1 cellular context compared by ENCODE assay signal in the genomic region with DNA sequence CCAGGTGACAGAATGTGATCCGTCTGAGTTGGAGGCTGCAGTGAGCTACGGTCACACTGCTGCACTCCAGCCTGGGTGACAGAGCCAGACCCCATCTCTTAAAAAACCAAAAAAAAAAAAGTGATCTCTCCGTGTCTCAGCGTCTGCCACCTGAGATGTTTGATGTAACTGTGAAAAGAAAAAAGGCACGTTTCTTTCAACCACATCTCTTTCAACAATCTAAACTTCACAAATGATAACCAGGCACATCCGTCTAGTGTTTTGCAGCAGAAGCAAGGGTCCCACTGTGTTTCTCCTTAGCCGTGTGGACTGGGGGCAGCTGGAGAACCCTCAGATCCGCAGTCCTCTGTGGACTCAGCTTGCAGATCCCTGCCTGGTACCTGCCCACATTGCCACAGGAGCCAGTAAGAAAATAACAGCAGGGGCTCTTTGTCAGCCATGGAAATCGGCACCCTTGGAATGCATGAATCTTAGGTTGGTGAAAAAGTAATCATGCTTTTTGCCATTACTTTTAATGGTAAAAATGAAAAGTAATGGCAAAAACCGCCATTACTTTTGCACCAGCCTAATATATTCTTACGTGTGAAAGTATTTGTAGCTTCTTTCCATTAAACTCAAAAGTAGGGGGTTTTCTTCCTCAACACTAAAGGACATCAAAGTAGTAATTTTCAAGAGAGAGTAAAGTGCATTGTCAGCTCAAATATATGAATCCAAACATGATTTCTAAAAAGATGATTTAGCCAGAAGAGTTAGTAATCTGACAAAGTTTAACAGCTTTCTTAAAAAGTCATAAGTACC.
TF ChIP-seq lines count a peak whose summit lies in the region.

No MANE protein-coding gene starts in this region.

TF ChIP-seq in K562, 482 proteins besides CTCF, POLR2A, EP300 and RAD21 (continued from another document):
- TF ChIP-seq SP2 (IDR thresholded peaks at IDR 0.05; ENCODE audit: extremely low read depth, low read depth, low read length, poor library complexity, severe bottlenecking) (no peak), MAFG (tag; conservative IDR thresholded peaks at IDR 0.05) (0 out of 2 replicates have a peak, but pooled peaks have one; percentile 34), NR2C1 (IDR thresholded peaks at IDR 0.05) (no peak), NR2C1 (tag; IDR thresholded peaks at IDR 0.05) (no peak), ZSCAN32 (CRISPR knock-in tag; IDR thresholded peaks at IDR 0.05) (no peak), ZNF584 (CRISPR knock-in tag; IDR thresholded peaks at IDR 0.05; ENCODE audit: low read depth) (no peak), NFYB (IDR thresholded peaks at IDR 0.05; ENCODE audit: extremely low read depth, insufficient read length) (no peak), ZNF766 (CRISPR knock-in tag; conservative IDR thresholded peaks at IDR 0.05) (no peak), ZNF316 (IDR thresholded peaks at IDR 0.05) (peak; percentile 59; the same call in 1 of the 2 replicates), MAFK (IDR thresholded peaks at IDR 0.05; ENCODE audit: low read length) (peak; percentile 20; the same call in 1 of the 2 replicates), BCOR (IDR thresholded peaks at IDR 0.05) (no peak)
- TF ChIP-seq, protein P1, sequence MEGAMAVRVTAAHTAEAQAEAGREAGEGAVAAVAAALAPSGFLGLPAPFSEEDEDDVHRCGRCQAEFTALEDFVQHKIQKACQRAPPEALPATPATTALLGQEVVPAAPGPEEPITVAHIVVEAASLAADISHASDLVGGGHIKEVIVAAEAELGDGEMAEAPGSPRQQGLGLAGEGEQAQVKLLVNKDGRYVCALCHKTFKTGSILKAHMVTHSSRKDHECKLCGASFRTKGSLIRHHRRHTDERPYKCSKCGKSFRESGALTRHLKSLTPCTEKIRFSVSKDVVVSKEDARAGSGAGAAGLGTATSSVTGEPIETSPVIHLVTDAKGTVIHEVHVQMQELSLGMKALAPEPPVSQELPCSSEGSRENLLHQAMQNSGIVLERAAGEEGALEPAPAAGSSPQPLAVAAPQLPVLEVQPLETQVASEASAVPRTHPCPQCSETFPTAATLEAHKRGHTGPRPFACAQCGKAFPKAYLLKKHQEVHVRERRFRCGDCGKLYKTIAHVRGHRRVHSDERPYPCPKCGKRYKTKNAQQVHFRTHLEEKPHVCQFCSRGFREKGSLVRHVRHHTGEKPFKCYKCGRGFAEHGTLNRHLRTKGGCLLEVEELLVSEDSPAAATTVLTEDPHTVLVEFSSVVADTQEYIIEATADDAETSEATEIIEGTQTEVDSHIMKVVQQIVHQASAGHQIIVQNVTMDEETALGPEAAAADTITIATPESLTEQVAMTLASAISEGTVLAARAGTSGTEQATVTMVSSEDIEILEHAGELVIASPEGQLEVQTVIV (CRISPR knock-in tag; IDR thresholded peaks at IDR 0.05; ENCODE audit: borderline replicate concordance): no peak
TF ChIP-seq in K562: peak in this region for 3.
